Comparison of ENCODE assay signal across 8 cellular contexts in genomic region chr10:88064608-88065383, GRCh38.
A peak's percentile ranks its signal among the peaks of the same experiment; 100 is the strongest.
DNase-seq lines count a peak whose midpoint lies in the region; ATAC-seq and TF ChIP-seq lines count a peak whose summit lies in the region.

No MANE protein-coding gene starts in this region.

- H3K27me3 Mint-ChIP-seq in stimulated activated naive B cell treated with anti-CD40 and anti-IgM and Interleukin-4, amounts not matched to agents 10 μg/mL and 1 μg/mL and 100 μg/mL, for 72 hours: no peaks in the 10 kb centered on the region

- TF ChIP-seq EP300 in esophagus muscularis mucosa (IDR thresholded peaks at IDR 0.05): no peak

- H3K4me3 ChIP-seq in A673 (ENCODE audit: low read depth, low read length, poor library complexity, severe bottlenecking) (no peak overlapping the region), esophagus muscularis mucosa (no peak overlapping the region)

- intact Hi-C loops in A673 (cut with micrococcal nuclease; ENCODE audit: unreplicated experiment): no loop called here
- intact Hi-C loops in esophagus muscularis mucosa (cut with DNase I): no loop called here

- peaks cover 4 to 11% of the 10 kb centered on the region in 2 donors for H3K36me3 Mint-ChIP-seq in stimulated activated naive B cell treated with anti-CD40 and anti-IgM and Interleukin-4, amounts not matched to agents 10 μg/mL and 1 μg/mL and 100 μg/mL, for 72 hours

- 64% methylated on average over 5 of the region's 5 CpGs for WGBS in esophagus muscularis mucosa

- peak; percentile 38 for ATAC-seq in GM18520 (IDR thresholded peaks at IDR 0.05; ENCODE audit: unreplicated experiment)
- peak; percentile 40 for ATAC-seq in HG02970 (IDR thresholded peaks at IDR 0.05; ENCODE audit: low FRiP score, unreplicated experiment)
- peak; percentile 69 to 71 for ATAC-seq in stimulated activated naive B cell treated with anti-CD40 and anti-IgM and Interleukin-4, amounts not matched to agents 10 μg/mL and 1 μg/mL and 100 μg/mL, for 72 hours (replicated peaks)

- H3K36me3 ChIP-seq in A673 (ENCODE audit: insufficient read depth, low read length, poor library complexity, severe bottlenecking) (no peaks in the 10 kb centered on the region), esophagus muscularis mucosa (no peaks in the 10 kb centered on the region)

- TF ChIP-seq POLR2A in esophagus muscularis mucosa (IDR thresholded peaks at IDR 0.05; ENCODE audit: low read depth) (no peak), erythroblast (IDR thresholded peaks at IDR 0.05; ENCODE audit: low read length) (no peak)

- DNase-seq in A673 (ENCODE audit: low spot score) (peak; percentile 23), RPMI7951 (ENCODE audit: low read depth) (peak; percentile 50), esophagus muscularis mucosa (ENCODE audit: extremely low spot score) (peak; percentile 93), HT-29 (ENCODE audit: low spot score) (no peak), erythroblast (lab: John Stamatoyannopoulos, UW) (no peak)
- DNase-seq in stimulated activated naive B cell treated with anti-CD40 and anti-IgM and Interleukin-4, amounts not matched to agents 10 μg/mL and 1 μg/mL and 100 μg/mL, for 72 hours: peak; percentile 44

- no peaks in the 10 kb centered on the region for H3K9me3 ChIP-seq in A673 (ENCODE audit: low read depth, low read length, poor library complexity, severe bottlenecking)
- H3K9me3 ChIP-seq in esophagus muscularis mucosa: no peaks in the 10 kb centered on the region

- H3K9me3 Mint-ChIP-seq in stimulated activated naive B cell treated with anti-CD40 and anti-IgM and Interleukin-4, amounts not matched to agents 10 μg/mL and 1 μg/mL and 100 μg/mL, for 72 hours: peaks cover 9 to 13% of the 10 kb centered on the region in 2 donors

- CTCF ChIA-PET in A673 (lab: Charles Lee): no interaction called here

- H3K4me1 Mint-ChIP-seq in stimulated activated naive B cell treated with anti-CD40 and anti-IgM and Interleukin-4, amounts not matched to agents 10 μg/mL and 1 μg/mL and 100 μg/mL, for 72 hours: peaks cover 64 to 77% of the 10 kb centered on the region in 2 donors

- TF ChIP-seq CTCF in A673 (conservative IDR thresholded peaks at IDR 0.05; ENCODE audit: low read depth, low read length): no peak
- TF ChIP-seq CTCF in esophagus muscularis mucosa (IDR thresholded peaks at IDR 0.05): no peak

- peak overlapping the region; percentile 81 for H3K27ac Mint-ChIP-seq in stimulated activated naive B cell treated with anti-CD40 and anti-IgM and Interleukin-4, amounts not matched to agents 10 μg/mL and 1 μg/mL and 100 μg/mL, for 72 hours

- H3K27me3 ChIP-seq in A673 (replicated peaks; ENCODE audit: insufficient read depth, low read depth, low read length, poor library complexity): no peaks in the 10 kb centered on the region
- H3K27me3 ChIP-seq in esophagus muscularis mucosa: no peaks in the 10 kb centered on the region

- H3K4me3 Mint-ChIP-seq in stimulated activated naive B cell treated with anti-CD40 and anti-IgM and Interleukin-4, amounts not matched to agents 10 μg/mL and 1 μg/mL and 100 μg/mL, for 72 hours: no peak overlapping the region

- no peak overlapping the region for H3K27ac ChIP-seq in A673 (ENCODE audit: low read depth, low read length, poor library complexity, severe bottlenecking)
- peak overlapping the region in 3 of 4 donors; percentile 3 to 49 (median 32) for H3K27ac ChIP-seq in esophagus muscularis mucosa (replicated peaks in 1 of 4)

- POLR2A ChIA-PET in A673 (lab: Charles Lee; ENCODE audit: low non-redundant PET): no interaction called here

- H3K4me1 ChIP-seq in A673 (ENCODE audit: insufficient read depth, low read length, poor library complexity, severe bottlenecking) (no peaks in the 10 kb centered on the region), esophagus muscularis mucosa (peaks cover 27 to 33% (median 28%) of the 10 kb centered on the region in 4 donors)

- BruUV-seq in A673 (replicated peaks; lab: Mats Ljungman, UMichigan): no TSS peak

Comparison
In these comparisons a context has a peak if more than half of its experiments do, and no peak if none do; other contexts are left out.
1. DNase-seq: peak in A673 (single experiment), RPMI7951 (single experiment), esophagus muscularis mucosa (single experiment) and stimulated activated naive B cell treated with anti-CD40 and anti-IgM and Interleukin-4, amounts not matched to agents 10 μg/mL and 1 μg/mL and 100 μg/mL, for 72 hours (single experiment); none in HT-29 (single experiment) and erythroblast (0 of 2).
2. Peak in every context shown above with its lines, with median percentiles within 50 percentile points of each other: ATAC-seq.